8 cellular contexts compared by ENCODE assay signal in the genomic region with DNA sequence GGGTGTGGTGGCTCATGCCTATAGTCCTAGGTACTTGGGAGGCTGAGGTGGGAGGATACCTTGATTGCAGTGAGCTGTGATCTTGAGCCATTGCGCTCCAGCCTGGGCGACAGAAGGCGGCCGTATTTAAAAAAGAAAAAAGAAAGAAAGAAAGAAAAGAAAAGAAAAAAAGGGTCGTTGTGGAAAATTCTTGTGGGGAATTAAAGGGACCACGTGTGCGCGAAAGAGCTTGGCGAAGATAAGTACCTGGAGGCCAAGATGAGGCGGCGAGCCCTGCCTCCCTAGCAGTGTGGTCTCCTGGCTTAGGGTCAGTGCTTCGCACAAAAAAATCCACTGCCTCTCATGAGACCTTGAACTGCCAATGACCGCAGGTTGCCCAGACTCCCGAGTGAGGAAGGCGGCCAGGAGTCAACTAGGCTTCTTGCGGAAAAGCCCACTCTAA. TPM values are rescaled to one million over a fixed set of nuclear protein-coding genes. Genes with fewer than 3 reads are reported as not detected.
DNase-seq lines count a peak whose midpoint lies in the region; TF ChIP-seq lines count a peak whose summit lies in the region.

No MANE protein-coding gene starts in this region.

- no peaks in the 10 kb centered on the region for H3K9me3 Mint-ChIP-seq in activated naive CD4-positive, alpha-beta T cell treated with anti-CD3 and anti-CD28 coated beads, Interleukin-2, amount 10 ng/mL, durations not matched to agents 7 days and 5 days

- H3K4me3 Mint-ChIP-seq in activated naive CD4-positive, alpha-beta T cell treated with anti-CD3 and anti-CD28 coated beads, Interleukin-2, amount 10 ng/mL, durations not matched to agents 7 days and 5 days = peak overlapping the region; percentile 100

- no peak for TF ChIP-seq CTCF in kidney epithelial cell (IDR thresholded peaks at IDR 0.05; ENCODE audit: insufficient read depth, low read length, poor library complexity, severe bottlenecking)

- no peaks in the 10 kb centered on the region for H3K27me3 ChIP-seq in kidney epithelial cell (ENCODE audit: control insufficient read depth, insufficient read depth, low read length)

- H3K27ac ChIP-seq in angular gyrus (ENCODE audit: low read depth, low read length) (peak overlapping the region; percentile 87), substantia nigra (ENCODE audit: low read depth, low read length, poor library complexity, severe bottlenecking) (peak overlapping the region; percentile 88)

- H3K36me3 ChIP-seq in kidney epithelial cell (ENCODE audit: control insufficient read depth, insufficient read depth, low read length) = no peaks in the 10 kb centered on the region

- peaks cover 4% of the 10 kb centered on the region for H3K27me3 Mint-ChIP-seq in activated naive CD4-positive, alpha-beta T cell treated with anti-CD3 and anti-CD28 coated beads, Interleukin-2, amount 10 ng/mL, durations not matched to agents 7 days and 5 days

- H3K36me3 Mint-ChIP-seq in activated naive CD4-positive, alpha-beta T cell treated with anti-CD3 and anti-CD28 coated beads, Interleukin-2, amount 10 ng/mL, durations not matched to agents 7 days and 5 days = peaks cover 20% of the 10 kb centered on the region

- H3K27ac Mint-ChIP-seq in activated naive CD4-positive, alpha-beta T cell treated with anti-CD3 and anti-CD28 coated beads, Interleukin-2, amount 10 ng/mL, durations not matched to agents 7 days and 5 days = peak overlapping the region; percentile 99

- CTCF ChIA-PET in activated naive CD4-positive, alpha-beta T cell treated with anti-CD3 and anti-CD28 coated beads, Interleukin-2, amount 10 ng/mL, durations not matched to agents 7 days and 5 days (lab: Charles Lee) = interaction anchor here (0.9 to 1.1 kb wide), 2 partner anchors 38 to 75 kb away, joined by 3 to 5 read pairs; partner anchors contain the start of gene ACBD4

- peaks cover 51% of the 10 kb centered on the region for H3K4me1 Mint-ChIP-seq in activated naive CD4-positive, alpha-beta T cell treated with anti-CD3 and anti-CD28 coated beads, Interleukin-2, amount 10 ng/mL, durations not matched to agents 7 days and 5 days

- DNase-seq in activated naive CD4-positive, alpha-beta T cell treated with anti-CD3 and anti-CD28 coated beads, Interleukin-2, amount 10 ng/mL, durations not matched to agents 7 days and 5 days = no peak
- DNase-seq in activated naive CD4-positive, alpha-beta T cell treated with anti-CD3 and anti-CD28 coated beads, Interleukin-2, amount 50 U/mL, for 16 hours = no peak
- DNase-seq in kidney epithelial cell (ENCODE audit: low read depth) (no peak), substantia nigra (lab: John Stamatoyannopoulos, UW) (no peak), NCI-H510A (lab: John Stamatoyannopoulos, UW) (no peak), cerebellar cortex (ENCODE audit: low spot score) (no peak), HT-29 (ENCODE audit: low spot score) (no peak)

- H3K4me3 ChIP-seq in kidney epithelial cell (ENCODE audit: low read depth, low read length) = peak overlapping the region; percentile 93

RNA-seq across cellular contexts. Expression of gene NMT1, which starts 0.7 kb away (rescaled TPM):
- 68.0 and 82.0 TPM in 2 replicates for total RNA-seq in kidney epithelial cell
- total RNA-seq in HT-29 (2014; rRNA removed; shearing (Covaris generic)) = 59.2 and 77.1 TPM in 2 replicates

RNA-seq across cellular contexts. Expression of gene DCAKD, which starts 9.0 kb away (rescaled TPM):
- total RNA-seq in kidney epithelial cell = 61.5 and 65.9 TPM in 2 replicates
- 44.9 and 49.8 TPM in 2 replicates for total RNA-seq in HT-29 (2014; rRNA removed; shearing (Covaris generic))
